14 cellular contexts compared by ENCODE assay signal in genomic region chr5:151251621-151252020, GRCh38. TPM values are rescaled to one million over a fixed set of nuclear protein-coding genes. Genes with fewer than 3 reads are reported as not detected.
DNase-seq lines count a peak whose midpoint lies in the region; ATAC-seq, FAIRE-seq and TF ChIP-seq lines count a peak whose summit lies in the region.
"Had no signal": no experiment of that assay in that cellular context is flagged by ENCODE, and none has a peak within 500 bp of the region (broad histone marks: within the 10 kb centered on the region; RNA-seq: fewer than 3 reads in every experiment).

No MANE protein-coding gene starts in this region.

- H3K27ac ChIP-seq in SU-DHL-6 (ENCODE audit: low read depth, low read length): peak overlapping the region; percentile 63
- peak overlapping the region; percentile 67 for H3K27ac ChIP-seq in hepatocyte

- H3K36me3 Mint-ChIP-seq in activated T-cell treated with anti-CD3 and anti-CD28 coated beads, Interleukin-2, amount 50 U/mL, for 24 hours (ENCODE audit: low read depth): peaks cover 2% of the 10 kb centered on the region
- H3K36me3 Mint-ChIP-seq in stimulated activated memory B cell treated with anti-CD40 and anti-IgM and Interleukin-4, amounts not matched to agents 10 μg/mL and 1 μg/mL and 100 μg/mL, for 72 hours: peaks cover 14% of the 10 kb centered on the region

- peaks cover 37% of the 10 kb centered on the region for H3K79me2 ChIP-seq in SU-DHL-6 (ENCODE audit: insufficient read depth, low read length)
- peaks cover 19% of the 10 kb centered on the region for H3K79me2 ChIP-seq in hepatocyte

- peak overlapping the region; percentile 58 for H3K4me3 ChIP-seq in SU-DHL-6 (ENCODE audit: insufficient read depth, low read length, poor library complexity, severe bottlenecking)
- H3K4me3 ChIP-seq in hepatocyte: no peak overlapping the region

- no peak for FAIRE-seq in GM12891 (lab: Jason Lieb, UNC)

- H3K4me1 ChIP-seq in hepatocyte (ENCODE audit: insufficient read depth): no peaks in the 10 kb centered on the region

- no peaks in the 10 kb centered on the region for H3K27me3 Mint-ChIP-seq in activated T-cell treated with anti-CD3 and anti-CD28 coated beads, Interleukin-2, amount 50 U/mL, for 24 hours
- H3K27me3 Mint-ChIP-seq in stimulated activated memory B cell treated with anti-CD40 and anti-IgM and Interleukin-4, amounts not matched to agents 10 μg/mL and 1 μg/mL and 100 μg/mL, for 72 hours: no peaks in the 10 kb centered on the region

- H3K9me3 Mint-ChIP-seq in activated T-cell treated with anti-CD3 and anti-CD28 coated beads, Interleukin-2, amount 50 U/mL, for 24 hours: no peaks in the 10 kb centered on the region
- H3K9me3 Mint-ChIP-seq in stimulated activated memory B cell treated with anti-CD40 and anti-IgM and Interleukin-4, amounts not matched to agents 10 μg/mL and 1 μg/mL and 100 μg/mL, for 72 hours: peaks cover 3% of the 10 kb centered on the region

- no peak for DNase-seq in activated T-cell treated with anti-CD3 and anti-CD28 coated beads, Interleukin-2, amount 50 U/mL, for 24 hours
- no peak for DNase-seq in activated T-cell treated with anti-CD3 and anti-CD28 coated beads for 4 hours
- no peak for DNase-seq in hepatocyte (ENCODE audit: low spot score)
- no peak for DNase-seq in sciatic nerve (ENCODE audit: low spot score)
- DNase-seq in GM12891 (ENCODE audit: insufficient read length, low spot score): no peak
- DNase-seq: NCI-H1417, NCI-H748 treated with DMSO at 0.1 percent for 48 hours, SW 1271 had no signal

- TF ChIP-seq CTCF in SU-DHL-6 (IDR thresholded peaks at IDR 0.05; ENCODE audit: insufficient read depth, low read length, poor library complexity, severe bottlenecking): no peak
- no peak for TF ChIP-seq CTCF in hepatocyte (IDR thresholded peaks at IDR 0.05; ENCODE audit: poor library complexity)

- H3K27ac Mint-ChIP-seq in activated T-cell treated with anti-CD3 and anti-CD28 coated beads, Interleukin-2, amount 50 U/mL, for 24 hours: peak overlapping the region; percentile 83
- H3K27ac Mint-ChIP-seq in stimulated activated memory B cell treated with anti-CD40 and anti-IgM and Interleukin-4, amounts not matched to agents 10 μg/mL and 1 μg/mL and 100 μg/mL, for 72 hours: no peak overlapping the region

- no peaks in the 10 kb centered on the region for H3K27me3 ChIP-seq in SU-DHL-6 (ENCODE audit: low read length)
- no peaks in the 10 kb centered on the region for H3K27me3 ChIP-seq in hepatocyte
- H3K27me3 ChIP-seq: upper lobe of left lung had no signal

- peak overlapping the region; percentile 83 for H2AFZ ChIP-seq in SU-DHL-6 (ENCODE audit: low read depth, low read length, severe bottlenecking)
- peak overlapping the region; percentile 88 for H2AFZ ChIP-seq in hepatocyte

- peaks cover 15% of the 10 kb centered on the region for H3F3A ChIP-seq in SU-DHL-6 (ENCODE audit: insufficient read depth)

- peak overlapping the region; percentile 60 for H3K9ac ChIP-seq in SU-DHL-6 (ENCODE audit: low read length)

- H3K9me2 ChIP-seq in SU-DHL-6 (replicated peaks; ENCODE audit: insufficient read depth, low read length) (no peaks in the 10 kb centered on the region), hepatocyte (replicated peaks; ENCODE audit: insufficient read depth) (no peaks in the 10 kb centered on the region)

- H4K20me1 ChIP-seq in SU-DHL-6 (ENCODE audit: low read depth, low read length) (no peaks in the 10 kb centered on the region; the same call in 1 of the 2 replicates), hepatocyte (ENCODE audit: insufficient read depth, poor library complexity, severe bottlenecking) (no peaks in the 10 kb centered on the region)

- H3K4me2 ChIP-seq in SU-DHL-6 (ENCODE audit: low read depth, low read length, poor library complexity, severe bottlenecking) (peak overlapping the region; percentile 93), hepatocyte (peak overlapping the region; percentile 77)

- H3K36me3 ChIP-seq in SU-DHL-6 (ENCODE audit: low read length) (no peaks in the 10 kb centered on the region), hepatocyte (replicated peaks; ENCODE audit: insufficient read depth, low read depth) (no peaks in the 10 kb centered on the region)
- H3K36me3 ChIP-seq: upper lobe of left lung had no signal

- no peak for ATAC-seq in stimulated activated memory B cell treated with anti-CD40 and anti-IgM and Interleukin-4, amounts not matched to agents 10 μg/mL and 1 μg/mL and 100 μg/mL, for 72 hours
- ATAC-seq in sciatic nerve (no peak), HG03039 (IDR thresholded peaks at IDR 0.05; ENCODE audit: unreplicated experiment) (no peak)

- TF ChIP-seq POLR2A in GM12891 (IDR thresholded peaks at IDR 0.05; ENCODE audit: low read depth, low read length): no peak

- H3K4me1 Mint-ChIP-seq in activated T-cell treated with anti-CD3 and anti-CD28 coated beads, Interleukin-2, amount 50 U/mL, for 24 hours (ENCODE audit: low read depth): peaks cover 49% of the 10 kb centered on the region
- peaks cover 45% of the 10 kb centered on the region for H3K4me1 Mint-ChIP-seq in stimulated activated memory B cell treated with anti-CD40 and anti-IgM and Interleukin-4, amounts not matched to agents 10 μg/mL and 1 μg/mL and 100 μg/mL, for 72 hours

- H3K4me3 Mint-ChIP-seq in activated T-cell treated with anti-CD3 and anti-CD28 coated beads, Interleukin-2, amount 50 U/mL, for 24 hours: peak overlapping the region; percentile 86
- H3K4me3 Mint-ChIP-seq in stimulated activated memory B cell treated with anti-CD40 and anti-IgM and Interleukin-4, amounts not matched to agents 10 μg/mL and 1 μg/mL and 100 μg/mL, for 72 hours: peak overlapping the region; percentile 99

- H3K9me3 ChIP-seq in SU-DHL-6 (ENCODE audit: insufficient read depth, low read length) (no peaks in the 10 kb centered on the region), hepatocyte (ENCODE audit: low read depth) (no peaks in the 10 kb centered on the region)
- H3K9me3 ChIP-seq: upper lobe of left lung had no signal

- intact Hi-C loops in sciatic nerve (cut with DNase I): no loop called here

- 98% methylated on average over 4 of the region's 4 CpGs for WGBS in hepatocyte (ENCODE audit: low lambda C conversion rate, missing lambda C conversion rate)

TF ChIP-seq in GM12891, 5 proteins besides CTCF, POLR2A, EP300 and RAD21:
- no peak for TF ChIP-seq TAF1 (IDR thresholded peaks at IDR 0.05; ENCODE audit: low read depth, low read length)
- TF ChIP-seq PAX5 (IDR thresholded peaks at IDR 0.05; ENCODE audit: insufficient read depth, low read length, severe bottlenecking): no peak
- TF ChIP-seq POLR2AphosphoS5 (IDR thresholded peaks at IDR 0.05; ENCODE audit: low read depth, low read length): no peak
- TF ChIP-seq POU2F2 (IDR thresholded peaks at IDR 0.05; ENCODE audit: low read depth, low read length): no peak
- no peak for TF ChIP-seq SPI1 (IDR thresholded peaks at IDR 0.05; ENCODE audit: low read depth, low read length)

RNA-seq across cellular contexts. Expression of gene GM2A, which starts 1.4 kb away (rescaled TPM):
- total RNA-seq in hepatocyte (27.6 and 28.3 TPM in 2 replicates), sciatic nerve (41.9 TPM)
- polyA plus RNA-seq in hepatocyte: 11.4 and 14.9 TPM in 2 replicates
- 67.3 TPM for polyA plus RNA-seq in GM12891 (2012; ENCODE audit: low read depth, missing spikeins)

RNA-seq across cellular contexts. Expression of gene CCDC69, which starts 27.7 kb away (rescaled TPM):
- total RNA-seq in hepatocyte (22.4 and 28.7 TPM in 2 replicates), sciatic nerve (45.8 TPM)
- polyA plus RNA-seq in hepatocyte: 23.6 and 27.3 TPM in 2 replicates
- polyA plus RNA-seq in GM12891 (2012; ENCODE audit: low read depth, missing spikeins): 37.1 TPM

RNA-seq across cellular contexts. Expression of gene SLC36A3, which starts 51.9 kb away (rescaled TPM):
- not detected in 2 replicates for total RNA-seq in hepatocyte
- polyA plus RNA-seq in hepatocyte: not detected in 2 replicates
- not detected for total RNA-seq in sciatic nerve
- polyA plus RNA-seq in GM12891 (2012; ENCODE audit: low read depth, missing spikeins): not detected
- total RNA-seq: upper lobe of left lung had no signal
- polyA plus RNA-seq: AG04450, esophagus had no signal
